Comparison of ENCODE assay signal across 9 cellular contexts in genomic region chrX:25860322-25860721, GRCh38.
"Had no signal": no experiment of that assay in that cellular context is flagged by ENCODE, and none has a peak within 500 bp of the region (broad histone marks: within the 10 kb centered on the region; RNA-seq: fewer than 3 reads in every experiment).

No MANE protein-coding gene starts in this region.

- H3K4me3 ChIP-seq: GM23248, HAP-1, K562 had no signal

- H3K27ac ChIP-seq: GM23248, HL-60 had no signal

- FAIRE-seq: K562 had no signal

- H3K4me1 ChIP-seq: HAP-1 had no signal

- H2AFZ ChIP-seq: GM23248 had no signal

- H3K9me3 ChIP-seq: HAP-1 had no signal

- H3K9ac ChIP-seq: GM23248 had no signal

- DNase-seq: GM23248, GOT3, H7, HFFc6, IMR-90 had no signal

- ATAC-seq: HCT116, K562 had no signal

- H3K36me3 ChIP-seq: HAP-1 had no signal
